11 cellular contexts compared by ENCODE assay signal in genomic region chr20:577167-577791, GRCh38. TPM values are rescaled to one million over a fixed set of nuclear protein-coding genes. Genes with fewer than 3 reads are reported as not detected.
A peak's percentile ranks its signal among the peaks of the same experiment; 100 is the strongest.
DNase-seq lines count a peak whose midpoint lies in the region; ATAC-seq and TF ChIP-seq lines count a peak whose summit lies in the region.
"Had no signal": no experiment of that assay in that cellular context is flagged by ENCODE, and none has a peak within 500 bp of the region (broad histone marks: within the 10 kb centered on the region; RNA-seq: fewer than 3 reads in every experiment).

No MANE protein-coding gene starts in this region.

- H3K4me1 Mint-ChIP-seq in activated T-helper 2 cell treated with anti-CD3 and anti-CD28 coated beads, Interferon-gamma antibody, Interleukin-2, Interleukin-4, amounts not matched to agents 10 μg/mL and 5 μg/mL and 100 μg/mL, durations not matched to agents 14 hours and 24 hours and 36 hours (ENCODE audit: low read depth) = no peaks in the 10 kb centered on the region

- POLR2A ChIA-PET in HEK293T (lab: Yijun Ruan, JAX) = no interaction called here

- TF ChIP-seq POLR2A in erythroblast (IDR thresholded peaks at IDR 0.05; ENCODE audit: low read length) = no peak
- no peak for TF ChIP-seq POLR2A in prostate gland (IDR thresholded peaks at IDR 0.05)

- H3K36me3 Mint-ChIP-seq in activated T-helper 2 cell treated with anti-CD3 and anti-CD28 coated beads, Interferon-gamma antibody, Interleukin-2, Interleukin-4, amounts not matched to agents 10 μg/mL and 5 μg/mL and 100 μg/mL, durations not matched to agents 14 hours and 24 hours and 36 hours (ENCODE audit: low read depth) = no peaks in the 10 kb centered on the region

- no peaks in the 10 kb centered on the region for H3K9me3 ChIP-seq in prostate gland

- no peak overlapping the region for H3K27ac Mint-ChIP-seq in activated T-helper 2 cell treated with anti-CD3 and anti-CD28 coated beads, Interferon-gamma antibody, Interleukin-2, Interleukin-4, amounts not matched to agents 10 μg/mL and 5 μg/mL and 100 μg/mL, durations not matched to agents 14 hours and 24 hours and 36 hours
- H3K27ac Mint-ChIP-seq: dendritic cell treated with granulocyte-macrophage colony-stimulating factor and Interleukin-4, amounts not matched to agents 40 ng/mL and 50 ng/mL, for 4 days had no signal

- ATAC-seq in HG03460 (IDR thresholded peaks at IDR 0.05; ENCODE audit: unreplicated experiment) (no peak), HG02678 (IDR thresholded peaks at IDR 0.05; ENCODE audit: unreplicated experiment) (no peak)

- H3K4me3 ChIP-seq in AG09309 (ENCODE audit: control insufficient read depth, low read depth, low read length) = no peak overlapping the region
- H3K4me3 ChIP-seq in prostate gland = no peak overlapping the region

- WGBS in prostate gland = 75% methylated on average over 12 of the region's 12 CpGs

- H3K27me3 Mint-ChIP-seq in activated T-helper 2 cell treated with anti-CD3 and anti-CD28 coated beads, Interferon-gamma antibody, Interleukin-2, Interleukin-4, amounts not matched to agents 10 μg/mL and 5 μg/mL and 100 μg/mL, durations not matched to agents 14 hours and 24 hours and 36 hours (ENCODE audit: low read depth) = peaks cover 10% of the 10 kb centered on the region

- H3K4me3 Mint-ChIP-seq in activated T-helper 2 cell treated with anti-CD3 and anti-CD28 coated beads, Interferon-gamma antibody, Interleukin-2, Interleukin-4, amounts not matched to agents 10 μg/mL and 5 μg/mL and 100 μg/mL, durations not matched to agents 14 hours and 24 hours and 36 hours (ENCODE audit: low read depth) = no peak overlapping the region
- H3K4me3 Mint-ChIP-seq: dendritic cell treated with granulocyte-macrophage colony-stimulating factor and Interleukin-4, amounts not matched to agents 40 ng/mL and 50 ng/mL, for 4 days had no signal

- no peak overlapping the region for H3K27ac ChIP-seq in prostate gland

- TF ChIP-seq CTCF in AG09309 (IDR thresholded peaks at IDR 0.05; ENCODE audit: control insufficient read depth, insufficient read depth, low read depth, low read length, missing control alignments) = peak; percentile 38
- no peak for TF ChIP-seq CTCF in prostate gland (IDR thresholded peaks at IDR 0.05)

- H3K4me1 ChIP-seq in prostate gland (replicated peaks) = no peaks in the 10 kb centered on the region

- intact Hi-C loops in prostate gland (cut with DNase I) = no loop called here
- intact Hi-C loops in activated T-helper 2 cell treated with anti-CD3 and anti-CD28 coated beads, Interferon-gamma antibody, Interleukin-2, Interleukin-4, amounts not matched to agents 10 μg/mL and 5 μg/mL and 100 μg/mL, durations not matched to agents 14 hours and 24 hours and 36 hours (cut with micrococcal nuclease) = no loop called here

- CTCF ChIA-PET in HEK293T (lab: Yijun Ruan, JAX) = interaction anchor here (1.0 kb wide), 2 partner anchors 10 to 15 kb away, joined by 3 to 4 read pairs; no protein-coding TSS in a partner anchor

- no peaks in the 10 kb centered on the region for H3K9me3 Mint-ChIP-seq in activated T-helper 2 cell treated with anti-CD3 and anti-CD28 coated beads, Interferon-gamma antibody, Interleukin-2, Interleukin-4, amounts not matched to agents 10 μg/mL and 5 μg/mL and 100 μg/mL, durations not matched to agents 14 hours and 24 hours and 36 hours
- H3K9me3 Mint-ChIP-seq: dendritic cell treated with granulocyte-macrophage colony-stimulating factor and Interleukin-4, amounts not matched to agents 40 ng/mL and 50 ng/mL, for 4 days had no signal

- no peaks in the 10 kb centered on the region for H3K27me3 ChIP-seq in prostate gland (replicated peaks; ENCODE audit: insufficient read depth)

- no peaks in the 10 kb centered on the region for H3K36me3 ChIP-seq in prostate gland

- DNase-seq in AG09309 (ENCODE audit: low read depth) (no peak), HEK293T (ENCODE audit: extremely low spot score) (peak; percentile 45), OCI-M1 (lab: John Stamatoyannopoulos, UW) (peak; percentile 82), erythroblast (lab: John Stamatoyannopoulos, UW) (peak; percentile 39 to 43), prostate gland (ENCODE audit: low spot score) (no peak)
- no peak for DNase-seq in activated T-helper 2 cell treated with anti-CD3 and anti-CD28 coated beads, Interferon-gamma antibody, Interleukin-2, Interleukin-4, amounts not matched to agents 10 μg/mL and 5 μg/mL and 100 μg/mL, durations not matched to agents 14 hours and 24 hours and 36 hours (ENCODE audit: low spot score)
- DNase-seq: activated CD4-positive, alpha-beta T cell treated with anti-CD3 and anti-CD28 coated beads, Interleukin-2, amount 50 U/mL, for 4 hours; NCI-H1048 had no signal

TF ChIP-seq in HEK293T, 16 proteins besides CTCF, POLR2A, EP300 and RAD21:
- TF ChIP-seq FOXA1 (IDR thresholded peaks at IDR 0.05) (no peak), LEF1 (IDR thresholded peaks at IDR 0.05; ENCODE audit: borderline replicate concordance) (no peak)
TF ChIP-seq in HEK293T: peak in this region for 0.

RNA-seq across cellular contexts. Expression of gene TCF15, which starts 32.8 kb away (rescaled TPM):
- under 1 TPM; 0.55 to 0.68 TPM for total RNA-seq in prostate gland
- total RNA-seq in activated T-helper 2 cell treated with anti-CD3 and anti-CD28 coated beads, Interferon-gamma antibody, Interleukin-2, Interleukin-4, amounts not matched to agents 10 μg/mL and 5 μg/mL and 100 μg/mL, durations not matched to agents 14 hours and 24 hours and 36 hours = not detected in 2 replicates

RNA-seq across cellular contexts. Expression of gene CSNK2A1, which starts 33.7 kb away (rescaled TPM):
- 100 to 1,000 TPM in 1 of 2 donors, 10 to 100 TPM in 1; 66.9 to 152 TPM for total RNA-seq in prostate gland
- total RNA-seq in activated T-helper 2 cell treated with anti-CD3 and anti-CD28 coated beads, Interferon-gamma antibody, Interleukin-2, Interleukin-4, amounts not matched to agents 10 μg/mL and 5 μg/mL and 100 μg/mL, durations not matched to agents 14 hours and 24 hours and 36 hours = 160 and 169 TPM in 2 replicates

Comparison
In these comparisons a context has a peak if more than half of its experiments do, and no peak if none do; other contexts are left out.
1. DNase-seq: peak in HEK293T (single experiment), OCI-M1 (single experiment) and erythroblast (2 of 2); none in AG09309 (single experiment), prostate gland (single experiment) and activated T-helper 2 cell treated with anti-CD3 and anti-CD28 coated beads, Interferon-gamma antibody, Interleukin-2, Interleukin-4, amounts not matched to agents 10 μg/mL and 5 μg/mL and 100 μg/mL, durations not matched to agents 14 hours and 24 hours and 36 hours (single experiment).